In genomic region chr14:77616454-77617229, GRCh38 we compare ENCODE assay signal across 1 cellular context.
TF ChIP-seq lines count a peak whose summit lies in the region.

TSS of gene SPTLC2 (minus strand) at chr14:77616637. CDS start at chr14:77616579, 58 bp downstream.

TF ChIP-seq in K562, 482 proteins besides CTCF, POLR2A, EP300 and RAD21 (continued from another document and continues in another):
- TF ChIP-seq, protein P1, sequence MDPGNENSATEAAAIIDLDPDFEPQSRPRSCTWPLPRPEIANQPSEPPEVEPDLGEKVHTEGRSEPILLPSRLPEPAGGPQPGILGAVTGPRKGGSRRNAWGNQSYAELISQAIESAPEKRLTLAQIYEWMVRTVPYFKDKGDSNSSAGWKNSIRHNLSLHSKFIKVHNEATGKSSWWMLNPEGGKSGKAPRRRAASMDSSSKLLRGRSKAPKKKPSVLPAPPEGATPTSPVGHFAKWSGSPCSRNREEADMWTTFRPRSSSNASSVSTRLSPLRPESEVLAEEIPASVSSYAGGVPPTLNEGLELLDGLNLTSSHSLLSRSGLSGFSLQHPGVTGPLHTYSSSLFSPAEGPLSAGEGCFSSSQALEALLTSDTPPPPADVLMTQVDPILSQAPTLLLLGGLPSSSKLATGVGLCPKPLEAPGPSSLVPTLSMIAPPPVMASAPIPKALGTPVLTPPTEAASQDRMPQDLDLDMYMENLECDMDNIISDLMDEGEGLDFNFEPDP (CRISPR knock-in tag; IDR thresholded peaks at IDR 0.05), result no peak
- peak; percentile 90 for TF ChIP-seq RBFOX2 (IDR thresholded peaks at IDR 0.05; ENCODE audit: low read depth, low read length)
- TF ChIP-seq CAMTA2 (CRISPR knock-in tag; conservative IDR thresholded peaks at IDR 0.05), result no peak
- TF ChIP-seq ESRRA (IDR thresholded peaks at IDR 0.05; ENCODE audit: borderline replicate concordance, low read depth), result peak; percentile 92
- TF ChIP-seq SREBF2 (CRISPR knock-in tag; IDR thresholded peaks at IDR 0.05), result no peak
- no peak for TF ChIP-seq E2F8 (IDR thresholded peaks at IDR 0.05; ENCODE audit: low read depth, partially characterized antibody)
- TF ChIP-seq, protein P2, sequence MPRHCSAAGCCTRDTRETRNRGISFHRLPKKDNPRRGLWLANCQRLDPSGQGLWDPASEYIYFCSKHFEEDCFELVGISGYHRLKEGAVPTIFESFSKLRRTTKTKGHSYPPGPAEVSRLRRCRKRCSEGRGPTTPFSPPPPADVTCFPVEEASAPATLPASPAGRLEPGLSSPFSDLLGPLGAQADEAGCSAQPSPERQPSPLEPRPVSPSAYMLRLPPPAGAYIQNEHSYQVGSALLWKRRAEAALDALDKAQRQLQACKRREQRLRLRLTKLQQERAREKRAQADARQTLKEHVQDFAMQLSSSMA (CRISPR knock-in tag; IDR thresholded peaks at IDR 0.05), result no peak
- no peak for TF ChIP-seq ZNF277 (CRISPR knock-in tag; IDR thresholded peaks at IDR 0.05; ENCODE audit: borderline replicate concordance)
- no peak for TF ChIP-seq SNRNP70 (optimal IDR thresholded peaks at IDR 0.05; ENCODE audit: low read depth, low read length)
- TF ChIP-seq ZNF57 (CRISPR knock-in tag; IDR thresholded peaks at IDR 0.05), result no peak
- TF ChIP-seq ZNF436 (CRISPR knock-in tag; IDR thresholded peaks at IDR 0.05), result no peak
- no peak for TF ChIP-seq PYGO2 (tag; IDR thresholded peaks at IDR 0.05)
- no peak for TF ChIP-seq SMAD3 (CRISPR knock-in tag; conservative IDR thresholded peaks at IDR 0.05)
- TF ChIP-seq, protein P3, sequence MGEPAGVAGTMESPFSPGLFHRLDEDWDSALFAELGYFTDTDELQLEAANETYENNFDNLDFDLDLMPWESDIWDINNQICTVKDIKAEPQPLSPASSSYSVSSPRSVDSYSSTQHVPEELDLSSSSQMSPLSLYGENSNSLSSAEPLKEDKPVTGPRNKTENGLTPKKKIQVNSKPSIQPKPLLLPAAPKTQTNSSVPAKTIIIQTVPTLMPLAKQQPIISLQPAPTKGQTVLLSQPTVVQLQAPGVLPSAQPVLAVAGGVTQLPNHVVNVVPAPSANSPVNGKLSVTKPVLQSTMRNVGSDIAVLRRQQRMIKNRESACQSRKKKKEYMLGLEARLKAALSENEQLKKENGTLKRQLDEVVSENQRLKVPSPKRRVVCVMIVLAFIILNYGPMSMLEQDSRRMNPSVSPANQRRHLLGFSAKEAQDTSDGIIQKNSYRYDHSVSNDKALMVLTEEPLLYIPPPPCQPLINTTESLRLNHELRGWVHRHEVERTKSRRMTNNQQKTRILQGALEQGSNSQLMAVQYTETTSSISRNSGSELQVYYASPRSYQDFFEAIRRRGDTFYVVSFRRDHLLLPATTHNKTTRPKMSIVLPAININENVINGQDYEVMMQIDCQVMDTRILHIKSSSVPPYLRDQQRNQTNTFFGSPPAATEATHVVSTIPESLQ (CRISPR knock-in tag; IDR thresholded peaks at IDR 0.05), result no peak
- TF ChIP-seq PTRF (tag; IDR thresholded peaks at IDR 0.05), result no peak
- no peak for TF ChIP-seq ZBTB1 (CRISPR knock-in tag; IDR thresholded peaks at IDR 0.05; ENCODE audit: borderline replicate concordance, low read depth)
- TF ChIP-seq EHMT2 (IDR thresholded peaks at IDR 0.05), result no peak
- no peak for TF ChIP-seq SMC3 (conservative IDR thresholded peaks at IDR 0.05; ENCODE audit: insufficient read depth, low read depth, low read length)
- no peak for TF ChIP-seq NONO (IDR thresholded peaks at IDR 0.05; ENCODE audit: low read depth in 2 of 2, low read length in 1 of 2)
- no peak for TF ChIP-seq MEF2A (IDR thresholded peaks at IDR 0.05; ENCODE audit: control insufficient read depth, low read depth, low read length)
- no peak for TF ChIP-seq WHSC1 (IDR thresholded peaks at IDR 0.05; ENCODE audit: low read length)
- TF ChIP-seq NR2C2 (CRISPR knock-in tag; IDR thresholded peaks at IDR 0.05), result no peak
- TF ChIP-seq NR2C2 (tag; IDR thresholded peaks at IDR 0.05), result peak; percentile 74; the same call in 1 of the 2 replicates
- no peak for TF ChIP-seq PCBP2 (IDR thresholded peaks at IDR 0.05; ENCODE audit: low read depth, low read length, poor library complexity, severe bottlenecking)
- no peak for TF ChIP-seq SMAD4 (CRISPR knock-in tag; conservative IDR thresholded peaks at IDR 0.05)
- no peak for TF ChIP-seq ZNF282 (CRISPR knock-in tag; IDR thresholded peaks at IDR 0.05)
- no peak for TF ChIP-seq ZMIZ1 (IDR thresholded peaks at IDR 0.05; ENCODE audit: low read depth in 2 of 2, low read length in 2 of 2)
- no peak for TF ChIP-seq ZNF507 (tag; conservative IDR thresholded peaks at IDR 0.05)
- no peak for TF ChIP-seq ZNF146 (CRISPR knock-in tag; IDR thresholded peaks at IDR 0.05; ENCODE audit: unreplicated experiment)
- no peak for TF ChIP-seq MTA1 (IDR thresholded peaks at IDR 0.05; ENCODE audit: borderline replicate concordance)
- no peak for TF ChIP-seq KDM4B (IDR thresholded peaks at IDR 0.05; ENCODE audit: borderline replicate concordance in 2 of 2, low read depth in 1 of 2)
- no peak for TF ChIP-seq E4F1 (CRISPR knock-in tag; IDR thresholded peaks at IDR 0.05; ENCODE audit: borderline replicate concordance)
